17 cellular contexts compared by ENCODE assay signal in genomic region chr18:8785855-8786765, GRCh38.
DNase-seq lines count a peak whose midpoint lies in the region; ATAC-seq and TF ChIP-seq lines count a peak whose summit lies in the region.
"Had no signal": no experiment of that assay in that cellular context is flagged by ENCODE, and none has a peak within 500 bp of the region (broad histone marks: within the 10 kb centered on the region; RNA-seq: fewer than 3 reads in every experiment).

No MANE protein-coding gene starts in this region.

- H3K36me3 ChIP-seq in OCI-LY3 (replicated peaks; ENCODE audit: low read depth, low read length): peaks cover 16% of the 10 kb centered on the region
- peaks cover 0 to 31% (median 5%) of the 10 kb centered on the region in 3 donors for H3K36me3 ChIP-seq in esophagus squamous epithelium
- H3K36me3 ChIP-seq in sigmoid colon: peaks cover 12 to 75% (median 42%) of the 10 kb centered on the region in 4 donors
- peaks cover 88% of the 10 kb centered on the region for H3K36me3 ChIP-seq in OCI-LY7 (ENCODE audit: insufficient read depth, low read length)
- H3K36me3 ChIP-seq: right atrium auricular region had no signal

- no peak for TF ChIP-seq CTCF in OCI-LY3 (IDR thresholded peaks at IDR 0.05; ENCODE audit: low read depth, low read length)
- TF ChIP-seq CTCF in esophagus squamous epithelium (IDR thresholded peaks at IDR 0.05): no peak
- no peak for TF ChIP-seq CTCF in sigmoid colon (IDR thresholded peaks at IDR 0.05)
- TF ChIP-seq CTCF in OCI-LY7 (conservative IDR thresholded peaks at IDR 0.05; ENCODE audit: low read length): no peak

- peak; percentile 29 for DNase-seq in CD1c-positive myeloid dendritic cell (ENCODE audit: extremely low spot score)
- DNase-seq in esophagus squamous epithelium (lab: John Stamatoyannopoulos, UW): no peak
- no peak for DNase-seq in sigmoid colon
- DNase-seq in OCI-LY7 (ENCODE audit: low spot score): no peak
- no peak for DNase-seq in NCI-H345 treated with DMSO at 0.1 percent for 48 hours (lab: John Stamatoyannopoulos, UW; ENCODE audit: unreplicated experiment)
- DNase-seq in NCI-H146 treated with DMSO at 0.1 percent for 48 hours (lab: John Stamatoyannopoulos, UW; ENCODE audit: unreplicated experiment): no peak
- DNase-seq: activated gamma-delta T cell; AML-193; NCI-H146; NCI-H524; PC-3; stimulated activated CD4-positive, alpha-beta T cell treated with anti-CD3 and anti-CD28 coated beads, Interleukin-1b, Interleukin-23, amount 100 ng/mL, for 48 hours had no signal

- no peaks in the 10 kb centered on the region for H3K27me3 ChIP-seq in OCI-LY3 (ENCODE audit: low read depth, low read length)
- H3K27me3 ChIP-seq in esophagus squamous epithelium: no peaks in the 10 kb centered on the region
- no peaks in the 10 kb centered on the region for H3K27me3 ChIP-seq in sigmoid colon
- H3K27me3 ChIP-seq: right atrium auricular region, tibial nerve had no signal

- no peaks in the 10 kb centered on the region for H3K9me2 ChIP-seq in OCI-LY7 (ENCODE audit: insufficient read depth, low read length)

- H4K20me1 ChIP-seq in OCI-LY3 (ENCODE audit: insufficient read depth, low read length) (no peaks in the 10 kb centered on the region), OCI-LY7 (ENCODE audit: insufficient read depth, low read length) (no peaks in the 10 kb centered on the region)

- BruUV-seq in OCI-LY7 (replicated peaks; lab: Mats Ljungman, UMichigan): no TSS peak

- CTCF ChIA-PET in OCI-LY7 (lab: Charles Lee; ENCODE audit: unreplicated experiment): no interaction called here

- 57 to 89% methylated on average over 14 to 21 of the region's 38 CpGs for WGBS in esophagus squamous epithelium, 2 donors
- 81 to 85% methylated on average over 38 of the region's 38 CpGs for WGBS in sigmoid colon, 2 donors

- no peak for ATAC-seq in HG03097 (IDR thresholded peaks at IDR 0.05; ENCODE audit: low FRiP score, unreplicated experiment)
- ATAC-seq: PC-3 had no signal

- POLR2A ChIA-PET in OCI-LY7 (lab: Charles Lee): no interaction called here

- H3K9me3 ChIP-seq in OCI-LY3 (ENCODE audit: insufficient read depth, low read length) (no peaks in the 10 kb centered on the region), esophagus squamous epithelium (no peaks in the 10 kb centered on the region), sigmoid colon (no peaks in the 10 kb centered on the region), OCI-LY7 (ENCODE audit: low read length) (no peaks in the 10 kb centered on the region)
- H3K9me3 ChIP-seq: right atrium auricular region, tibial nerve had no signal

- no peak for TF ChIP-seq EP300 in sigmoid colon (IDR thresholded peaks at IDR 0.05)

- H3K27ac ChIP-seq in OCI-LY3 (ENCODE audit: low read length): peak overlapping the region; percentile 17; the same call in 1 of the 2 replicates
- peak overlapping the region in 3 of 4 donors; percentile 9 to 68 (median 42) for H3K27ac ChIP-seq in esophagus squamous epithelium
- peak overlapping the region in 3 of 4 donors; percentile 3 to 45 (median 25) for H3K27ac ChIP-seq in sigmoid colon
- no peak overlapping the region for H3K27ac ChIP-seq in OCI-LY7 (ENCODE audit: low read depth, low read length, poor library complexity, severe bottlenecking)
- H3K27ac ChIP-seq: KMS-11, right atrium auricular region, tibial nerve had no signal

- H3K79me2 ChIP-seq in OCI-LY3 (ENCODE audit: low read length) (no peaks in the 10 kb centered on the region), OCI-LY7 (ENCODE audit: insufficient read depth, low read depth, low read length) (no peaks in the 10 kb centered on the region)

- TF ChIP-seq POLR2A in esophagus squamous epithelium (IDR thresholded peaks at IDR 0.05): no peak
- TF ChIP-seq POLR2A in sigmoid colon (IDR thresholded peaks at IDR 0.05): no peak

- H3K4me1 ChIP-seq in OCI-LY3 (ENCODE audit: low read length) (peaks cover 12% of the 10 kb centered on the region), esophagus squamous epithelium (peaks cover 0 to 13% (median 0%) of the 10 kb centered on the region in 3 donors), sigmoid colon (peaks cover 0 to 3% (median 0%) of the 10 kb centered on the region in 4 donors), OCI-LY7 (ENCODE audit: insufficient read depth, low read length, poor library complexity, severe bottlenecking) (no peaks in the 10 kb centered on the region)
- H3K4me1 ChIP-seq: right atrium auricular region had no signal

- H3K9ac ChIP-seq in OCI-LY3 (ENCODE audit: low read length): no peak overlapping the region
- H3K9ac ChIP-seq: KMS-11 had no signal

- H3K4me3 ChIP-seq in OCI-LY3 (ENCODE audit: low read length) (0 out of 2 replicates have a peak overlapping the region, but pooled peaks have one; percentile 16), esophagus squamous epithelium (no peak overlapping the region), sigmoid colon (no peak overlapping the region), OCI-LY7 (ENCODE audit: low read depth, low read length, poor library complexity, severe bottlenecking) (no peak overlapping the region)
- H3K4me3 ChIP-seq: right atrium auricular region, tibial nerve had no signal

- H3K4me2 ChIP-seq in OCI-LY3 (ENCODE audit: low read length) (peak overlapping the region; percentile 52), OCI-LY7 (ENCODE audit: low read length) (no peak overlapping the region)
- H3K4me2 ChIP-seq: KMS-11 had no signal

- H2AFZ ChIP-seq in OCI-LY3 (ENCODE audit: low read depth, low read length) (no peak overlapping the region), OCI-LY7 (ENCODE audit: low read length) (no peak overlapping the region)

- intact Hi-C loops in esophagus squamous epithelium (cut with DNase I): no loop called here
- intact Hi-C loops in sigmoid colon (cut with DNase I): no loop called here
- intact Hi-C loops in OCI-LY7 (cut with micrococcal nuclease; ENCODE audit: unreplicated experiment): no loop called here
